ENCODE assay signal across 9 cellular contexts in genomic region chr19:17861542-17862402, GRCh38. TPM values are rescaled to one million over a fixed set of nuclear protein-coding genes. Genes with fewer than 3 reads are reported as not detected.
DNase-seq lines count a peak whose midpoint lies in the region; ATAC-seq, FAIRE-seq and TF ChIP-seq lines count a peak whose summit lies in the region.
"Had no signal": no experiment of that assay in that cellular context is flagged by ENCODE, and none has a peak within 500 bp of the region (broad histone marks: within the 10 kb centered on the region; RNA-seq: fewer than 3 reads in every experiment).

No MANE protein-coding gene starts in this region.

- ATAC-seq in GM23338 (no peak), HG02981 (IDR thresholded peaks at IDR 0.05; ENCODE audit: unreplicated experiment) (no peak), HG03108 (IDR thresholded peaks at IDR 0.05; ENCODE audit: unreplicated experiment) (no peak)

- no peaks in the 10 kb centered on the region for H3K9me2 ChIP-seq in GM23338 (ENCODE audit: insufficient read depth)

- no peak for FAIRE-seq in keratinocyte (lab: Jason Lieb, UNC)

- H3K27me3 Mint-ChIP-seq in GM23338 (ENCODE audit: insufficient read depth, low read depth, poor library complexity): peaks cover 39% of the 10 kb centered on the region
- H3K27me3 Mint-ChIP-seq in activated naive CD8-positive, alpha-beta T cell: no peaks in the 10 kb centered on the region

- H3K27ac ChIP-seq in ACC112 (ENCODE audit: low read depth, low read length) (no peak overlapping the region; the same call in 1 of the 2 replicates), GM23338 (ENCODE audit: low read depth) (peak overlapping the region; percentile 90), keratinocyte (ENCODE audit: control insufficient read depth, insufficient read depth, low read length) (peak overlapping the region; percentile 93)

- peak overlapping the region; percentile 100 for H3K27ac Mint-ChIP-seq in GM23338
- peak overlapping the region; percentile 100 for H3K27ac Mint-ChIP-seq in activated naive CD8-positive, alpha-beta T cell

- H3K27me3 ChIP-seq in ACC112 (ENCODE audit: insufficient read depth, low read length) (no peaks in the 10 kb centered on the region), GM23338 (ENCODE audit: insufficient read depth) (no peaks in the 10 kb centered on the region), keratinocyte (ENCODE audit: control insufficient read depth, extremely low read depth, insufficient read depth, low read length) (no peaks in the 10 kb centered on the region)

- H3K79me2 ChIP-seq in ACC112 (ENCODE audit: control insufficient read depth, insufficient read depth, low read length, unreplicated experiment): peaks cover 33% of the 10 kb centered on the region
- H3K79me2 ChIP-seq in GM23338 (replicated peaks; ENCODE audit: insufficient read depth): peaks cover 29% of the 10 kb centered on the region
- H3K79me2 ChIP-seq in keratinocyte (ENCODE audit: control insufficient read depth, insufficient read depth, low read length): peaks cover 33% of the 10 kb centered on the region

- H3K4me1 Mint-ChIP-seq in GM23338: peaks cover 17% of the 10 kb centered on the region
- peaks cover 20% of the 10 kb centered on the region for H3K4me1 Mint-ChIP-seq in activated naive CD8-positive, alpha-beta T cell (ENCODE audit: low read depth)

- H3K9me3 ChIP-seq in keratinocyte (ENCODE audit: control insufficient read depth, low read depth, low read length): no peaks in the 10 kb centered on the region

- H3K9me1 ChIP-seq in keratinocyte (ENCODE audit: control insufficient read depth, extremely low read depth, insufficient read depth, low read length): no peaks in the 10 kb centered on the region

- peaks cover 64% of the 10 kb centered on the region for H3K36me3 Mint-ChIP-seq in GM23338 (ENCODE audit: low read depth)
- peaks cover 20% of the 10 kb centered on the region for H3K36me3 Mint-ChIP-seq in activated naive CD8-positive, alpha-beta T cell

- H3F3A ChIP-seq in GM23338 (replicated peaks; ENCODE audit: low read depth): peaks cover 58% of the 10 kb centered on the region

- H4K20me1 ChIP-seq in GM23338 (replicated peaks; ENCODE audit: insufficient read depth): peaks cover 45% of the 10 kb centered on the region
- peaks cover 27% of the 10 kb centered on the region for H4K20me1 ChIP-seq in keratinocyte (ENCODE audit: control insufficient read depth, extremely low read depth, insufficient read depth, low read length)

- H3K4me3 ChIP-seq in ACC112 (ENCODE audit: low read depth, low read length): peak overlapping the region; percentile 83
- H3K4me3 ChIP-seq in GM23338: peak overlapping the region; percentile 100
- peak overlapping the region; percentile 89 to 100 (median 99) for H3K4me3 ChIP-seq in keratinocyte (ENCODE audit: control insufficient read depth in 2 of 3, extremely low read depth in 1 of 3, insufficient read depth in 2 of 3, low read depth in 1 of 3, low read length in 3 of 3)

- peaks cover 11% of the 10 kb centered on the region; the same call in 2 of the 3 replicates for H3K9me3 Mint-ChIP-seq in GM23338
- no peaks in the 10 kb centered on the region for H3K9me3 Mint-ChIP-seq in activated naive CD8-positive, alpha-beta T cell (ENCODE audit: low read depth)

- no peak overlapping the region for H2AFZ ChIP-seq in ACC112 (ENCODE audit: low read length, unreplicated experiment)
- H2AFZ ChIP-seq in GM23338: no peak overlapping the region
- H2AFZ ChIP-seq in keratinocyte (ENCODE audit: control insufficient read depth, low read length): no peak overlapping the region

- H3K36me3 ChIP-seq in ACC112 (ENCODE audit: insufficient read depth, low read length) (peaks cover 17% of the 10 kb centered on the region; the same call in 1 of the 2 replicates), GM23338 (ENCODE audit: insufficient read depth) (peaks cover 37% of the 10 kb centered on the region), keratinocyte (ENCODE audit: control insufficient read depth in 2 of 2, extremely low read depth in 1 of 2, insufficient read depth in 2 of 2, low read length in 2 of 2) (peaks cover 34 to 43% of the 10 kb centered on the region in 2 experiments)

- peak overlapping the region; percentile 100 for H3K9ac ChIP-seq in keratinocyte (ENCODE audit: control insufficient read depth, extremely low read depth, insufficient read depth, low read length)

- dilution Hi-C loops in keratinocyte (cut with MboI; ENCODE audit: extremely low pct_ligation_motif_present, low sequenced_read_pairs): no loop called here

- H3K4me3 Mint-ChIP-seq in GM23338: peak overlapping the region; percentile 99
- peak overlapping the region; percentile 98 for H3K4me3 Mint-ChIP-seq in activated naive CD8-positive, alpha-beta T cell

- peaks cover 7% of the 10 kb centered on the region for H3K4me1 ChIP-seq in ACC112 (ENCODE audit: control insufficient read depth, insufficient read depth, low read length, unreplicated experiment)
- H3K4me1 ChIP-seq in GM23338 (ENCODE audit: insufficient read depth): peaks cover 9% of the 10 kb centered on the region; the same call in 1 of the 2 replicates
- H3K4me1 ChIP-seq in keratinocyte (ENCODE audit: control insufficient read depth, extremely low read depth, insufficient read depth, low read length): peaks cover 14% of the 10 kb centered on the region

- H3K4me2 ChIP-seq in GM23338: peak overlapping the region; percentile 100
- H3K4me2 ChIP-seq in keratinocyte (ENCODE audit: control insufficient read depth, extremely low read depth, insufficient read depth, low read depth, low read length): peak overlapping the region; percentile 88

- no peak for DNase-seq in GM23338 (ENCODE audit: low spot score)
- no peak for DNase-seq in keratinocyte (ENCODE audit: low read depth, low spot score)
- DNase-seq in midbrain (lab: John Stamatoyannopoulos, UW): no peak
- no peak for DNase-seq in amygdala (lab: John Stamatoyannopoulos, UW)
- DNase-seq: head of caudate nucleus had no signal

- no peak for TF ChIP-seq CTCF in GM23338 (conservative IDR thresholded peaks at IDR 0.05; ENCODE audit: low read depth in 2 of 2)
- TF ChIP-seq CTCF in keratinocyte (optimal IDR thresholded peaks at IDR 0.05 in 1 of 3, IDR thresholded peaks at IDR 0.05 in 1 of 3, conservative IDR thresholded peaks at IDR 0.05 in 1 of 3; ENCODE audit: extremely low read depth in 1 of 3, insufficient read depth in 2 of 3, low read length in 3 of 3): no peak

TF ChIP-seq in GM23338, 12 proteins besides CTCF, POLR2A, EP300 and RAD21 (continues in another document):
- TF ChIP-seq POLR2AphosphoS5 (IDR thresholded peaks at IDR 0.05; ENCODE audit: low read depth): no peak; the same call in 1 of the 2 replicates
- TF ChIP-seq ZNF331 (CRISPR knock-in tag; IDR thresholded peaks at IDR 0.05; ENCODE audit: low read depth): no peak

RNA-seq across cellular contexts. Expression of gene RPL18A, which starts 2.1 kb away (rescaled TPM):
- total RNA-seq in GM23338 (2014; rRNA removed; shearing (Covaris generic)): 1,233 and 1,314 TPM in 2 replicates
- polyA plus RNA-seq in GM23338 (2016; fragmentation: Nextera tagmentation; extraction: Ambion mirVana) (2,829 and 2,918 TPM in 2 replicates), keratinocyte (1,044 to 1,469 TPM (median 1,312 TPM) in 3 replicates)
- polyA plus RNA-seq in keratinocyte (2011; ENCODE audit: low read depth): 287 TPM
- polyA plus RNA-seq in keratinocyte (2011; cell fraction: cytosol; rRNA removed): 1,056 and 2,301 TPM in 2 replicates
- polyA plus RNA-seq in keratinocyte (2011; cell fraction: nucleus; rRNA removed): 294 and 383 TPM in 2 replicates
- polyA plus RNA-seq in keratinocyte (2012; ENCODE audit: low replicate concordance): 2,077 and 3,022 TPM in 2 replicates
- 307 to 740 TPM (median 469 TPM) in 3 replicates for polyA minus RNA-seq in keratinocyte
- polyA minus RNA-seq in keratinocyte (2011; cell fraction: cytosol; rRNA and poly(A)+ RNA removed): 2,199 TPM
- 167 and 172 TPM in 2 replicates for polyA minus RNA-seq in keratinocyte (2011; cell fraction: nucleus; rRNA and poly(A)+ RNA removed)

RNA-seq across cellular contexts. Expression of gene SLC5A5, which starts 10.0 kb away (rescaled TPM):
- 2.1 and 2.6 TPM in 2 replicates for total RNA-seq in GM23338 (2014; rRNA removed; shearing (Covaris generic))
- 1.0 and 1.7 TPM in 2 replicates for polyA plus RNA-seq in GM23338 (2016; fragmentation: Nextera tagmentation; extraction: Ambion mirVana)
- polyA plus RNA-seq in keratinocyte: not detected in 3 replicates
- polyA plus RNA-seq in keratinocyte (2011; ENCODE audit: low read depth): not detected
- not detected in 2 replicates for polyA plus RNA-seq in keratinocyte (2011; cell fraction: cytosol; rRNA removed)
- polyA plus RNA-seq in keratinocyte (2011; cell fraction: nucleus; rRNA removed): not detected in 2 replicates
- 0.08 TPM in 1 of 2 replicates, not detected in the other for polyA plus RNA-seq in keratinocyte (2012; ENCODE audit: low replicate concordance)
- not detected in 3 replicates for polyA minus RNA-seq in keratinocyte
- polyA minus RNA-seq in keratinocyte (2011; cell fraction: cytosol; rRNA and poly(A)+ RNA removed): not detected
- polyA minus RNA-seq in keratinocyte (2011; cell fraction: nucleus; rRNA and poly(A)+ RNA removed): not detected in 2 replicates

RNA-seq across cellular contexts. Expression of gene JAK3, which starts 14.0 kb away (rescaled TPM):
- 4.2 and 5.4 TPM in 2 replicates for total RNA-seq in GM23338 (2014; rRNA removed; shearing (Covaris generic))
- polyA plus RNA-seq in GM23338 (2016; fragmentation: Nextera tagmentation; extraction: Ambion mirVana) (2.8 and 2.9 TPM in 2 replicates), keratinocyte (0.37 to 0.59 TPM (median 0.50 TPM) in 3 replicates)
- 0.22 TPM for polyA plus RNA-seq in keratinocyte (2011; ENCODE audit: low read depth)
- 0.51 and 0.55 TPM in 2 replicates for polyA plus RNA-seq in keratinocyte (2011; cell fraction: cytosol; rRNA removed)
- polyA plus RNA-seq in keratinocyte (2011; cell fraction: nucleus; rRNA removed): 0.65 and 1.1 TPM in 2 replicates
- 0.28 and 0.58 TPM in 2 replicates for polyA plus RNA-seq in keratinocyte (2012; ENCODE audit: low replicate concordance)
- polyA minus RNA-seq in keratinocyte: 0.58 to 0.79 TPM (median 0.62 TPM) in 3 replicates
- polyA minus RNA-seq in keratinocyte (2011; cell fraction: cytosol; rRNA and poly(A)+ RNA removed): not detected
- polyA minus RNA-seq in keratinocyte (2011; cell fraction: nucleus; rRNA and poly(A)+ RNA removed): 0.11 and 0.23 TPM in 2 replicates

RNA-seq across cellular contexts. Expression of gene INSL3, which starts 40.5 kb away (rescaled TPM):
- not detected in 2 replicates for total RNA-seq in GM23338 (2014; rRNA removed; shearing (Covaris generic))
- polyA plus RNA-seq in GM23338 (2016; fragmentation: Nextera tagmentation; extraction: Ambion mirVana) (0.76 and 1.5 TPM in 2 replicates), keratinocyte (0.19 to 0.24 TPM in 2 of 3 replicates, not detected in the other)
- not detected for polyA plus RNA-seq in keratinocyte (2011; ENCODE audit: low read depth)
- 0.62 and 0.94 TPM in 2 replicates for polyA plus RNA-seq in keratinocyte (2011; cell fraction: cytosol; rRNA removed)
- polyA plus RNA-seq in keratinocyte (2011; cell fraction: nucleus; rRNA removed): 0.42 TPM in 1 of 2 replicates, not detected in the other
- polyA plus RNA-seq in keratinocyte (2012; ENCODE audit: low replicate concordance): 0.16 and 0.99 TPM in 2 replicates
- polyA minus RNA-seq in keratinocyte: 0.51 to 1.5 TPM in 2 of 3 replicates, not detected in the other
- not detected for polyA minus RNA-seq in keratinocyte (2011; cell fraction: cytosol; rRNA and poly(A)+ RNA removed)
- polyA minus RNA-seq in keratinocyte (2011; cell fraction: nucleus; rRNA and poly(A)+ RNA removed): not detected in 2 replicates
